Comparison of ENCODE assay signal across 1 cellular context in the genomic region with DNA sequence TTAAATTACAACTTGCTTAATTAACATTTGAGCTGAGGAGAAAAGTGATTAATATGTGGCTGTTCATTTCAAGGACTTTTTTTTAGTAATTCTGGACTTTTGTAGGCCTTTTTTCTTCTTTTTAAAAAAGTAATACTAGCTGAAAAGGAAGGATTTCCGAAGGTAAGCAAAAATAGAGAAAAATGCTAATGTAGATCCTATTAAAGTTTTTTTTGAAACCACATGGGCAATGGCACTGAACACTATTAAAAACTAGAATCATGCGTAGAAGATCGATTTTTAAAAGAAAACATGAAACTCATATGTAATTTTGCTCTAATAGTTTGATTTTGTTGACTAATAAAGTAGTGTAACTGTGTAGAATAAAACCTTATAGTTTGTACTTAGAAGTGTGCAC.
TF ChIP-seq lines count a peak whose summit lies in the region.

No MANE protein-coding gene starts in this region.

TF ChIP-seq in HepG2, 621 proteins besides CTCF, POLR2A, EP300 and RAD21:
- TF ChIP-seq ZSCAN9 (CRISPR knock-in tag; IDR thresholded peaks at IDR 0.05; ENCODE audit: borderline replicate concordance) (0 out of 2 replicates have a peak, but pooled peaks have one; percentile 4), ZMYM3 (CRISPR knock-in tag; IDR thresholded peaks at IDR 0.05) (no peak)
- TF ChIP-seq, protein P1, sequence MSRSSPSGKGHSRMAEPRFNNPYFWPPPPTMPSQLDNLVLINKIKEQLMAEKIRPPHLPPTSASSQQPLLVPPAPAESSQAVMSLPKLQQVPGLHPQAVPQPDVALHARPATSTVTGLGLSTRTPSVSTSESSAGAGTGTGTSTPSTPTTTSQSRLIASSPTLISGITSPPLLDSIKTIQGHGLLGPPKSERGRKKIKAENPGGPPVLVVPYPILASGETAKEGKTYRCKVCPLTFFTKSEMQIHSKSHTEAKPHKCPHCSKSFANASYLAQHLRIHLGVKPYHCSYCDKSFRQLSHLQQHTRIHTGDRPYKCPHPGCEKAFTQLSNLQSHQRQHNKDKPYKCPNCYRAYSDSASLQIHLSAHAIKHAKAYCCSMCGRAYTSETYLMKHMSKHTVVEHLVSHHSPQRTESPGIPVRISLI (CRISPR knock-in tag; IDR thresholded peaks at IDR 0.05; ENCODE audit: borderline replicate concordance), result 0 out of 2 replicates have a peak, but pooled peaks have one; percentile 21
- TF ChIP-seq, protein P2, sequence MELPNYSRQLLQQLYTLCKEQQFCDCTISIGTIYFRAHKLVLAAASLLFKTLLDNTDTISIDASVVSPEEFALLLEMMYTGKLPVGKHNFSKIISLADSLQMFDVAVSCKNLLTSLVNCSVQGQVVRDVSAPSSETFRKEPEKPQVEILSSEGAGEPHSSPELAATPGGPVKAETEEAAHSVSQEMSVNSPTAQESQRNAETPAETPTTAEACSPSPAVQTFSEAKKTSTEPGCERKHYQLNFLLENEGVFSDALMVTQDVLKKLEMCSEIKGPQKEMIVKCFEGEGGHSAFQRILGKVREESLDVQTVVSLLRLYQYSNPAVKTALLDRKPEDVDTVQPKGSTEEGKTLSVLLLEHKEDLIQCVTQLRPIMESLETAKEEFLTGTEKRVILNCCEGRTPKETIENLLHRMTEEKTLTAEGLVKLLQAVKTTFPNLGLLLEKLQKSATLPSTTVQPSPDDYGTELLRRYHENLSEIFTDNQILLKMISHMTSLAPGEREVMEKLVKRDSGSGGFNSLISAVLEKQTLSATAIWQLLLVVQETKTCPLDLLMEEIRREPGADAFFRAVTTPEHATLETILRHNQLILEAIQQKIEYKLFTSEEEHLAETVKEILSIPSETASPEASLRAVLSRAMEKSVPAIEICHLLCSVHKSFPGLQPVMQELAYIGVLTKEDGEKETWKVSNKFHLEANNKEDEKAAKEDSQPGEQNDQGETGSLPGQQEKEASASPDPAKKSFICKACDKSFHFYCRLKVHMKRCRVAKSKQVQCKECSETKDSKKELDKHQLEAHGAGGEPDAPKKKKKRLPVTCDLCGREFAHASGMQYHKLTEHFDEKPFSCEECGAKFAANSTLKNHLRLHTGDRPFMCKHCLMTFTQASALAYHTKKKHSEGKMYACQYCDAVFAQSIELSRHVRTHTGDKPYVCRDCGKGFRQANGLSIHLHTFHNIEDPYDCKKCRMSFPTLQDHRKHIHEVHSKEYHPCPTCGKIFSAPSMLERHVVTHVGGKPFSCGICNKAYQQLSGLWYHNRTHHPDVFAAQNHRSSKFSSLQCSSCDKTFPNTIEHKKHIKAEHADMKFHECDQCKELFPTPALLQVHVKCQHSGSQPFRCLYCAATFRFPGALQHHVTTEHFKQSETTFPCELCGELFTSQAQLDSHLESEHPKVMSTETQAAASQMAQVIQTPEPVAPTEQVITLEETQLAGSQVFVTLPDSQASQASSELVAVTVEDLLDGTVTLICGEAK (IDR thresholded peaks at IDR 0.05), result 0 out of 2 replicates have a peak, but pooled peaks have one; percentile 33
- TF ChIP-seq, protein P2 (CRISPR knock-in tag; IDR thresholded peaks at IDR 0.05), result no peak
